ENCODE assay signal across 15 cellular contexts in genomic region chr17:15744885-15745284, GRCh38. TPM values are rescaled to one million over a fixed set of nuclear protein-coding genes. Genes with fewer than 3 reads are reported as not detected.
DNase-seq lines count a peak whose midpoint lies in the region; ATAC-seq and TF ChIP-seq lines count a peak whose summit lies in the region.
"Had no signal": no experiment of that assay in that cellular context is flagged by ENCODE, and none has a peak within 500 bp of the region (broad histone marks: within the 10 kb centered on the region; RNA-seq: fewer than 3 reads in every experiment).

No MANE protein-coding gene starts in this region.

- H3K36me3 Mint-ChIP-seq in natural killer cell treated with Interleukin-12 subunit alpha and Interleukin-12 subunit beta and Interleukin-15 and Interleukin-18, amount 100 ng/mL, for 72 hours, result no peaks in the 10 kb centered on the region

- ATAC-seq in natural killer cell treated with Interleukin-12 subunit alpha and Interleukin-12 subunit beta and Interleukin-15 and Interleukin-18, amount 100 ng/mL, for 72 hours, result no peak
- ATAC-seq: GM12878 had no signal

- H3K4me1 ChIP-seq in A673 (ENCODE audit: insufficient read depth, low read length, poor library complexity, severe bottlenecking), result no peaks in the 10 kb centered on the region

- H3K27ac ChIP-seq in A673 (ENCODE audit: low read depth, low read length, poor library complexity, severe bottlenecking), result no peak overlapping the region
- H3K27ac ChIP-seq: epithelial cell of prostate had no signal

- POLR2A ChIA-PET in A673 (lab: Charles Lee; ENCODE audit: low non-redundant PET), result no interaction called here

- H3K4me3 Mint-ChIP-seq in natural killer cell treated with Interleukin-12 subunit alpha and Interleukin-12 subunit beta and Interleukin-15 and Interleukin-18, amount 100 ng/mL, for 72 hours, result no peak overlapping the region

- H3K36me3 ChIP-seq in H7 (replicated peaks; ENCODE audit: control insufficient read depth, insufficient read depth, low read length), result no peaks in the 10 kb centered on the region
- no peaks in the 10 kb centered on the region for H3K36me3 ChIP-seq in A673 (ENCODE audit: insufficient read depth, low read length, poor library complexity, severe bottlenecking)

- TF ChIP-seq CTCF in A673 (conservative IDR thresholded peaks at IDR 0.05; ENCODE audit: low read depth, low read length), result no peak

- in situ Hi-C loops in KBM-7 (cut with MboI; ENCODE audit: low pct_unique_long_range_greater_than_20kb, low sequenced_read_pairs), result no loop called here

- no peak overlapping the region for H3K27ac Mint-ChIP-seq in natural killer cell treated with Interleukin-12 subunit alpha and Interleukin-12 subunit beta and Interleukin-15 and Interleukin-18, amount 100 ng/mL, for 72 hours

- no peaks in the 10 kb centered on the region for H3K27me3 ChIP-seq in H7 (ENCODE audit: control insufficient read depth, insufficient read depth, low read length)
- H3K27me3 ChIP-seq in A673 (replicated peaks; ENCODE audit: insufficient read depth, low read depth, low read length, poor library complexity), result no peaks in the 10 kb centered on the region

- CTCF ChIA-PET in A673 (lab: Charles Lee), result no interaction called here

- peak; percentile 10 for DNase-seq in AG20443 (ENCODE audit: low spot score)
- peak; percentile 54 for DNase-seq in H7
- peak; percentile 94 for DNase-seq in NCI-H345 treated with DMSO at 0.1 percent for 48 hours (lab: John Stamatoyannopoulos, UW; ENCODE audit: unreplicated experiment)
- peak; percentile 74 for DNase-seq in kidney glomerular epithelial cell (lab: John Stamatoyannopoulos, UW)
- no peak for DNase-seq in stimulated activated CD4-positive, alpha-beta T cell treated with anti-CD3 and anti-CD28 coated beads, Interleukin-4, amount 100 ng/mL, for 24 hours
- DNase-seq in A673 (ENCODE audit: low spot score), result no peak
- no peak for DNase-seq in KBM-7
- DNase-seq in natural killer cell treated with Interleukin-12 subunit alpha and Interleukin-12 subunit beta and Interleukin-15 and Interleukin-18, amount 100 ng/mL, for 72 hours (ENCODE audit: low spot score), result no peak
- DNase-seq: activated CD4-positive, alpha-beta T cell treated with anti-CD3 and anti-CD28 coated beads for 1 hour; MV-4-11; stimulated activated CD4-positive, alpha-beta T cell treated with anti-CD3 and anti-CD28 coated beads, Interleukin-12 subunit alpha, Interleukin-12 subunit beta, amount 100 ng/mL, for 4 hours had no signal

- H3K9me3 ChIP-seq in A673 (ENCODE audit: low read depth, low read length, poor library complexity, severe bottlenecking), result no peaks in the 10 kb centered on the region

- BruUV-seq in A673 (replicated peaks; lab: Mats Ljungman, UMichigan), result no TSS peak

- H3K4me3 ChIP-seq in H7 (ENCODE audit: insufficient read depth, low read depth, low read length) (no peak overlapping the region), A673 (ENCODE audit: low read depth, low read length, poor library complexity, severe bottlenecking) (no peak overlapping the region)
- H3K4me3 ChIP-seq: GM12878 had no signal

- peaks cover 6 to 9% of the 10 kb centered on the region in 2 donors for H3K27me3 Mint-ChIP-seq in natural killer cell treated with Interleukin-12 subunit alpha and Interleukin-12 subunit beta and Interleukin-15 and Interleukin-18, amount 100 ng/mL, for 72 hours

- H3K4me1 Mint-ChIP-seq in natural killer cell treated with Interleukin-12 subunit alpha and Interleukin-12 subunit beta and Interleukin-15 and Interleukin-18, amount 100 ng/mL, for 72 hours (ENCODE audit: low read depth in 2 of 2), result no peaks in the 10 kb centered on the region

- H3K9me3 Mint-ChIP-seq in natural killer cell treated with Interleukin-12 subunit alpha and Interleukin-12 subunit beta and Interleukin-15 and Interleukin-18, amount 100 ng/mL, for 72 hours, result no peaks in the 10 kb centered on the region

- intact Hi-C loops in A673 (cut with micrococcal nuclease; ENCODE audit: unreplicated experiment), result no loop called here

RNA-seq across cellular contexts. Expression of gene TBC1D26, which starts 12.8 kb away (rescaled TPM):
- total RNA-seq in H7 (2014; rRNA removed; shearing (Covaris generic)), result 3.8 and 7.7 TPM in 2 replicates
- total RNA-seq in A673 (2021), result 0.11 and 0.39 TPM in 2 replicates
- not detected for total RNA-seq in natural killer cell treated with Interleukin-12 subunit alpha and Interleukin-12 subunit beta and Interleukin-15 and Interleukin-18, amount 100 ng/mL, for 72 hours
- total RNA-seq: GM12878; posterior vena cava; T-helper 2 cell treated with Interferon-gamma antibody and Interleukin-4, amounts not matched to agents 100 ng/mL and 5 ng/mL, for 36 hours had no signal

RNA-seq across cellular contexts. Expression of gene ZNF286A, which starts 45.3 kb away (rescaled TPM):
- 49.9 and 58.9 TPM in 2 replicates for total RNA-seq in H7 (2014; rRNA removed; shearing (Covaris generic))
- 79.4 and 82.0 TPM in 2 replicates for total RNA-seq in A673 (2021)
- 10 to 100 TPM; 25.5 to 25.9 TPM for total RNA-seq in natural killer cell treated with Interleukin-12 subunit alpha and Interleukin-12 subunit beta and Interleukin-15 and Interleukin-18, amount 100 ng/mL, for 72 hours

Comparison
In these comparisons a context has a peak if more than half of its experiments do, and no peak if none do; other contexts are left out.
1. DNase-seq: peak in AG20443 (single experiment), H7 (single experiment), NCI-H345 treated with DMSO at 0.1 percent for 48 hours (single experiment) and kidney glomerular epithelial cell (single experiment); none in stimulated activated CD4-positive, alpha-beta T cell treated with anti-CD3 and anti-CD28 coated beads, Interleukin-4, amount 100 ng/mL, for 24 hours (single experiment), A673 (single experiment), KBM-7 (single experiment) and natural killer cell treated with Interleukin-12 subunit alpha and Interleukin-12 subunit beta and Interleukin-15 and Interleukin-18, amount 100 ng/mL, for 72 hours (single experiment).